Comparison of ENCODE assay signal across 11 cellular contexts in the genomic region with DNA sequence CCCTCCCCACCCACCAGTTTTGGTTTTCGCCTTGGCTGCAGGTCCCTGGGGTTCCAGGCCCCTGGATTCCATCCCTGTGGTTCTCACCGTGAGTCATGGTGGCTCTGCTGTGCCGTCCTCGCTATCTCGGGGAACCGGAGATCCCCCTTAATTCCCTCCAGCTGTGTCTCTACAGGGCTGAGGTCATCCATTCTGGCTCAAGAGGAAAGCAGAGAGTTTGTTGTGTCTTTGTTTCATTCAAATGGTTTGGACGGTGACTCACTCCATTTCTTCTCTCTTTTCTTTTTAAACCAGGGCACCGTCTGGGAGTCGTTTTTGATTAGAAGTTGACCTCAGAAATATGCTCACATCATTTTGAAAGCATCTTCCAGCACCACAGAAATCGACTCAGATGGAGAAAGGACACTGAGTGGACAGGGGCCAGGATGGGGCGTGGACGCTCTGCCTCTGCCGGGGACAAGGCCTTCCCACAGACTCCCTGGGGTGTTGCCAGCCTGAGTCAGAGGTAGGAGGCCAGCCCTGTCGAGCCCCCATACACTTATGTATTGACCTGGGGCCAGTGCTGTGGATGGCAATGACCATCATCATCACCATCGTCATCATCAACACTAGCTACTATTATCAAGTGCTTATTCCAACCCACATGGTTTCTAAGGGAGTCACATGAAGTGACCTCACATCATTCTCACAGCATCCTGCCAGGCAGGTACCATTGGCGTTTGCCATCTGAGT.
A peak's percentile ranks its signal among the peaks of the same experiment; 100 is the strongest.
DNase-seq lines count a peak whose midpoint lies in the region; ATAC-seq and TF ChIP-seq lines count a peak whose summit lies in the region.
"Had no signal": no experiment of that assay in that cellular context is flagged by ENCODE, and none has a peak within 500 bp of the region (broad histone marks: within the 10 kb centered on the region; RNA-seq: fewer than 3 reads in every experiment).

No MANE protein-coding gene starts in this region.

- no TSS peak for BruUV-seq in OCI-LY7 (replicated peaks; lab: Mats Ljungman, UMichigan)

- no peak for TF ChIP-seq POLR2A in body of pancreas (IDR thresholded peaks at IDR 0.05)

- H3K36me3 ChIP-seq in body of pancreas (replicated peaks in 1 of 2; ENCODE audit: insufficient read depth in 1 of 2, low read depth in 2 of 2) (no peaks in the 10 kb centered on the region), OCI-LY7 (ENCODE audit: insufficient read depth, low read length) (no peaks in the 10 kb centered on the region)

- H3K9me3 ChIP-seq in body of pancreas (no peaks in the 10 kb centered on the region), OCI-LY7 (ENCODE audit: low read length) (peaks cover 10% of the 10 kb centered on the region; the same call in 1 of the 2 replicates)

- H3K9me3 Mint-ChIP-seq in HFFc6 = peaks cover 14% of the 10 kb centered on the region
- peaks cover 10% of the 10 kb centered on the region for H3K9me3 Mint-ChIP-seq in activated CD4-positive, alpha-beta memory T cell treated with anti-CD3 and anti-CD28 coated beads for 36 hours

- TF ChIP-seq CTCF in HFFc6 (IDR thresholded peaks at IDR 0.05) (no peak), body of pancreas (IDR thresholded peaks at IDR 0.05) (no peak), OCI-LY7 (conservative IDR thresholded peaks at IDR 0.05; ENCODE audit: low read length) (no peak)

- no peaks in the 10 kb centered on the region for H3K79me2 ChIP-seq in OCI-LY7 (ENCODE audit: insufficient read depth, low read depth, low read length)

- H3K9me2 ChIP-seq in OCI-LY7 (ENCODE audit: insufficient read depth, low read length) = no peaks in the 10 kb centered on the region

- intact Hi-C loops in body of pancreas (cut with DNase I) (no loop called here), OCI-LY7 (cut with micrococcal nuclease; ENCODE audit: unreplicated experiment) (no loop called here)
- intact Hi-C loops in activated CD4-positive, alpha-beta memory T cell treated with anti-CD3 and anti-CD28 coated beads for 36 hours (cut with micrococcal nuclease) = no loop called here

- peaks cover 3% of the 10 kb centered on the region; the same call in 1 of the 2 replicates for H3K27me3 Mint-ChIP-seq in HFFc6 (ENCODE audit: insufficient read depth)
- H3K27me3 Mint-ChIP-seq in activated CD4-positive, alpha-beta memory T cell treated with anti-CD3 and anti-CD28 coated beads for 36 hours = no peaks in the 10 kb centered on the region
- H3K27me3 Mint-ChIP-seq: activated naive CD8-positive, alpha-beta T cell had no signal

- peak overlapping the region; percentile 99 for H3K27ac Mint-ChIP-seq in HFFc6
- no peak overlapping the region for H3K27ac Mint-ChIP-seq in activated CD4-positive, alpha-beta memory T cell treated with anti-CD3 and anti-CD28 coated beads for 36 hours
- H3K27ac Mint-ChIP-seq: activated naive CD8-positive, alpha-beta T cell had no signal

- CTCF ChIA-PET in activated CD4-positive, alpha-beta memory T cell treated with anti-CD3 and anti-CD28 coated beads for 36 hours (lab: Charles Lee) = interaction anchor here (1.5 kb wide), 1 partner anchor 379 kb away, joined by 4 read pairs; no protein-coding TSS in a partner anchor
- CTCF ChIA-PET in OCI-LY7 (lab: Charles Lee; ENCODE audit: unreplicated experiment) = interaction anchor here (0.5 to 0.6 kb wide), 2 partner anchors 258 to 374 kb away, joined by 3 read pairs; no protein-coding TSS in a partner anchor

- no peak overlapping the region for H2AFZ ChIP-seq in OCI-LY7 (ENCODE audit: low read length)

- no peak overlapping the region for H3K4me2 ChIP-seq in OCI-LY7 (ENCODE audit: low read length)

- WGBS in body of pancreas, 2 donors = 75 to 77% methylated on average over 16 of the region's 16 CpGs

- H3K4me3 ChIP-seq in body of pancreas (no peak overlapping the region), OCI-LY7 (ENCODE audit: low read depth, low read length, poor library complexity, severe bottlenecking) (no peak overlapping the region)

- H3K4me1 ChIP-seq in body of pancreas = no peaks in the 10 kb centered on the region
- no peaks in the 10 kb centered on the region for H3K4me1 ChIP-seq in OCI-LY7 (ENCODE audit: insufficient read depth, low read length, poor library complexity, severe bottlenecking)

- POLR2A ChIA-PET in activated CD4-positive, alpha-beta memory T cell treated with anti-CD3 and anti-CD28 coated beads for 36 hours (lab: Charles Lee) = no interaction called here
- POLR2A ChIA-PET in OCI-LY7 (lab: Charles Lee) = interaction anchor here (0.7 kb wide), 1 partner anchor 256 kb away, joined by 3 read pairs; no protein-coding TSS in a partner anchor

- DNase-seq in HFFc6 = peak; percentile 100
- peak; percentile 35 to 64 (median 44) for DNase-seq in body of pancreas
- peak; percentile 31 for DNase-seq in iPS-NIHi11 (ENCODE audit: low spot score)
- peak; percentile 100 for DNase-seq in stromal cell of bone marrow (ENCODE audit: low read depth)
- no peak for DNase-seq in activated CD4-positive, alpha-beta memory T cell treated with anti-CD3 and anti-CD28 coated beads for 36 hours
- no peak for DNase-seq in OCI-LY7 (ENCODE audit: low spot score)
- DNase-seq: naive B cell, SHP77 treated with DMSO at 0.1 percent for 48 hours had no signal

- no peaks in the 10 kb centered on the region for H4K20me1 ChIP-seq in OCI-LY7 (ENCODE audit: insufficient read depth, low read length)

- H3K27ac ChIP-seq in body of pancreas = peak overlapping the region in 2 of 4 donors; percentile 1 to 21
- H3K27ac ChIP-seq in OCI-LY7 (ENCODE audit: low read depth, low read length, poor library complexity, severe bottlenecking) = no peak overlapping the region

- H3K4me3 Mint-ChIP-seq in HFFc6 = peak overlapping the region; percentile 66
- H3K4me3 Mint-ChIP-seq in activated CD4-positive, alpha-beta memory T cell treated with anti-CD3 and anti-CD28 coated beads for 36 hours = no peak overlapping the region
- H3K4me3 Mint-ChIP-seq: activated naive CD8-positive, alpha-beta T cell had no signal

- no peaks in the 10 kb centered on the region for H3K27me3 ChIP-seq in body of pancreas

- peaks cover 14% of the 10 kb centered on the region for H3K36me3 Mint-ChIP-seq in HFFc6 (ENCODE audit: low read depth)
- H3K36me3 Mint-ChIP-seq in activated CD4-positive, alpha-beta memory T cell treated with anti-CD3 and anti-CD28 coated beads for 36 hours = peaks cover 2% of the 10 kb centered on the region

- peaks cover 68% of the 10 kb centered on the region for H3K4me1 Mint-ChIP-seq in HFFc6 (ENCODE audit: low read depth)
- H3K4me1 Mint-ChIP-seq in activated CD4-positive, alpha-beta memory T cell treated with anti-CD3 and anti-CD28 coated beads for 36 hours (ENCODE audit: low read depth) = peaks cover 5% of the 10 kb centered on the region
- H3K4me1 Mint-ChIP-seq: naive B cell had no signal

- ATAC-seq in body of pancreas (peak; percentile 65), HG02610 (IDR thresholded peaks at IDR 0.05; ENCODE audit: unreplicated experiment) (no peak), HG03135 (IDR thresholded peaks at IDR 0.05; ENCODE audit: unreplicated experiment) (no peak)

Comparison
In these comparisons a context has a peak if more than half of its experiments do, and no peak if none do; other contexts are left out.
1. DNase-seq: peak in HFFc6 (single experiment), body of pancreas (4 of 4), iPS-NIHi11 (single experiment) and stromal cell of bone marrow (single experiment); none in activated CD4-positive, alpha-beta memory T cell treated with anti-CD3 and anti-CD28 coated beads for 36 hours (single experiment) and OCI-LY7 (single experiment).